ENCODE assay signal across 8 cellular contexts in the genomic region with DNA sequence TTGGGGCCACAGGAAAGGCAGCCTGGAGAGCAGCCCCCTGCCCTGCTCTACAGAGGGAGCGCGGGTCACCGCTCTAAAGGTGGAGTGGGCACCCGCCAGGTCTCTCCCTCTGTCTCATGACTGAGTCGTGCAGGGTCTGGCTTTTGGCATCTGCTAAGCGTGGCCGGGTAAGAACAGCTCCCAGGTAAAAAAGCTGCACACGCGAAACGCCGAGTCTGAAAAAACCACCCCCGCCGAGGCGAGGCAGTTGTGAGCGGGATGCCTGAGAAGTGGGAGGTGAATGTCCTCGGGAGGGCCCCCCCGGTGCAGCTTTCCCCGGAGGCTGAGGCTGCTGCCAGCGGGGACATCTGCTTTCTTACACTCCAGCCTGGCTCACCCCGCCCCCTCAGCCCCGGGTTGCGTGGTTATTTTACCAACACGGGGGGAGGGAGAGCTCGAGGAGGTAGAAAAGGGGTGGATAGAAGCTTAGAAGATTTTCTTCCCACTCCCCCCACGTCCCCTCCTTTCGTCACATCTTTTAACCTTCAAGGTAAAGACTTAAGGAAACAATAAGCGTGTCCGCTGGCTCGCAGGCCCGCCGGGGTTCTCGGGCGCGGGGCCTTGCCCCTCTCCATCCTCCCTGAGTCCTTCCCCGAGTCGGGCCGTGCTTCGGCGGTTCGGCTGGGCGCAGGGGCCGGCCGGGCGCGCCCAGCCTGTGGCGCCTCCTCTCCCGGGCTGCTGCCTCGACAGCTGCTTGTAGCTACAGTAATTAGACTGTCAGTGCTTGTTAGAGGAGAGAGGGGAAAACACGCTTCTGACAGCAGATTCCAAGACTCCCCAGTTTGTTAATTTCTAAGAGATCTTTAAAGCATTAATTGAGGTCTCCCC.
A peak's percentile ranks its signal among the peaks of the same experiment; 100 is the strongest.
DNase-seq lines count a peak whose midpoint lies in the region; ATAC-seq and TF ChIP-seq lines count a peak whose summit lies in the region.

No MANE protein-coding gene starts in this region.

- H3K4me1 Mint-ChIP-seq in activated T-helper 2 cell treated with anti-CD3 and anti-CD28 coated beads, Interferon-gamma antibody, Interleukin-2, Interleukin-4, amounts not matched to agents 10 μg/mL and 5 μg/mL and 100 μg/mL, durations not matched to agents 14 hours and 24 hours and 36 hours (ENCODE audit: low read depth): peaks cover 28% of the 10 kb centered on the region
- peaks cover 8 to 34% (median 22%) of the 10 kb centered on the region in 4 donors for H3K4me1 Mint-ChIP-seq in naive thymus-derived CD8-positive, alpha-beta T cell

- H3K27ac Mint-ChIP-seq in activated T-helper 2 cell treated with anti-CD3 and anti-CD28 coated beads, Interferon-gamma antibody, Interleukin-2, Interleukin-4, amounts not matched to agents 10 μg/mL and 5 μg/mL and 100 μg/mL, durations not matched to agents 14 hours and 24 hours and 36 hours: peak overlapping the region; percentile 66
- H3K27ac Mint-ChIP-seq in naive thymus-derived CD8-positive, alpha-beta T cell: peak overlapping the region; percentile 48 to 94 (median 79)

- H3K4me3 ChIP-seq in tibial artery: peak overlapping the region; percentile 50 to 77

- no peak overlapping the region for H3K27ac ChIP-seq in tibial artery

- H3K9me3 ChIP-seq in tibial artery: no peaks in the 10 kb centered on the region

- POLR2A ChIA-PET in naive thymus-derived CD8-positive, alpha-beta T cell (lab: Charles Lee): interaction anchor here (0.6 to 1.5 kb wide), 4 partner anchors 9 to 1334 kb away, joined by 3 to 5 read pairs (median 3); no protein-coding TSS in a partner anchor

- ATAC-seq in HG02973 (IDR thresholded peaks at IDR 0.05; ENCODE audit: unreplicated experiment): peak; percentile 40
- ATAC-seq in naive thymus-derived CD8-positive, alpha-beta T cell: peak; percentile 57 to 66

- H3K4me1 ChIP-seq in tibial artery: peaks cover 0 to 14% (median 7%) of the 10 kb centered on the region in 4 donors

- DNase-seq in NCI-H2029 (lab: John Stamatoyannopoulos, UW): peak; percentile 43
- DNase-seq in NCI-H2029 treated with DMSO at 0.1 percent for 48 hours (lab: John Stamatoyannopoulos, UW): no peak
- peak; percentile 21 for DNase-seq in NCI-H748 treated with DMSO at 0.1 percent for 48 hours (lab: John Stamatoyannopoulos, UW)
- peak; percentile 23 for DNase-seq in activated T-helper 2 cell treated with anti-CD3 and anti-CD28 coated beads, Interferon-gamma antibody, Interleukin-2, Interleukin-4, amounts not matched to agents 10 μg/mL and 5 μg/mL and 100 μg/mL, durations not matched to agents 14 hours and 24 hours and 36 hours (ENCODE audit: low spot score)
- peak; percentile 49 for DNase-seq in fibroblast of peridontal ligament (ENCODE audit: extremely low read depth)
- peak; percentile 23 to 68 (median 44) for DNase-seq in naive thymus-derived CD8-positive, alpha-beta T cell
- DNase-seq in tibial artery: peak; percentile 34 to 69

- no peak for TF ChIP-seq CTCF in tibial artery (IDR thresholded peaks at IDR 0.05)

- H3K36me3 ChIP-seq in tibial artery: peaks cover 0 to 7% (median 0%) of the 10 kb centered on the region in 3 donors

- no peaks in the 10 kb centered on the region for H3K27me3 ChIP-seq in tibial artery

- H3K4me3 Mint-ChIP-seq in activated T-helper 2 cell treated with anti-CD3 and anti-CD28 coated beads, Interferon-gamma antibody, Interleukin-2, Interleukin-4, amounts not matched to agents 10 μg/mL and 5 μg/mL and 100 μg/mL, durations not matched to agents 14 hours and 24 hours and 36 hours (ENCODE audit: low read depth): peak overlapping the region; percentile 84
- H3K4me3 Mint-ChIP-seq in naive thymus-derived CD8-positive, alpha-beta T cell: peak overlapping the region; percentile 87 to 97 (median 92)

- H3K36me3 Mint-ChIP-seq in activated T-helper 2 cell treated with anti-CD3 and anti-CD28 coated beads, Interferon-gamma antibody, Interleukin-2, Interleukin-4, amounts not matched to agents 10 μg/mL and 5 μg/mL and 100 μg/mL, durations not matched to agents 14 hours and 24 hours and 36 hours (ENCODE audit: low read depth): peaks cover 16% of the 10 kb centered on the region
- peaks cover 0 to 4% (median 3%) of the 10 kb centered on the region in 3 donors for H3K36me3 Mint-ChIP-seq in naive thymus-derived CD8-positive, alpha-beta T cell

- intact Hi-C loops in activated T-helper 2 cell treated with anti-CD3 and anti-CD28 coated beads, Interferon-gamma antibody, Interleukin-2, Interleukin-4, amounts not matched to agents 10 μg/mL and 5 μg/mL and 100 μg/mL, durations not matched to agents 14 hours and 24 hours and 36 hours (cut with micrococcal nuclease): loop anchor here (1.0 to 5.0 kb wide), 3 partner anchors 15 to 180 kb away; a partner anchor contains a TSS
- intact Hi-C loops in tibial artery (cut with DNase I; ENCODE audit: low total_unique reads): no loop called here

- H3K9me3 Mint-ChIP-seq in activated T-helper 2 cell treated with anti-CD3 and anti-CD28 coated beads, Interferon-gamma antibody, Interleukin-2, Interleukin-4, amounts not matched to agents 10 μg/mL and 5 μg/mL and 100 μg/mL, durations not matched to agents 14 hours and 24 hours and 36 hours: no peaks in the 10 kb centered on the region
- no peaks in the 10 kb centered on the region for H3K9me3 Mint-ChIP-seq in naive thymus-derived CD8-positive, alpha-beta T cell

- H3K27me3 Mint-ChIP-seq in activated T-helper 2 cell treated with anti-CD3 and anti-CD28 coated beads, Interferon-gamma antibody, Interleukin-2, Interleukin-4, amounts not matched to agents 10 μg/mL and 5 μg/mL and 100 μg/mL, durations not matched to agents 14 hours and 24 hours and 36 hours (ENCODE audit: low read depth): no peaks in the 10 kb centered on the region
- peaks cover 0 to 10% (median 0%) of the 10 kb centered on the region in 5 donors for H3K27me3 Mint-ChIP-seq in naive thymus-derived CD8-positive, alpha-beta T cell
